In genomic region chr2:199312931-199313330, GRCh38 we compare ENCODE assay signal across 28 cellular contexts.
"Had no signal": no experiment of that assay in that cellular context is flagged by ENCODE, and none has a peak within 500 bp of the region (broad histone marks: within the 10 kb centered on the region; RNA-seq: fewer than 3 reads in every experiment).

No MANE protein-coding gene starts in this region.

- H3K27ac ChIP-seq: neutrophil, pancreas, prostate gland, skin epidermis, spleen, suprapubic skin, testis, tibial artery, transverse colon, upper lobe of right lung, uterus had no signal

- DNase-seq: naive thymus-derived CD8-positive, alpha-beta T cell; nephron progenitor cell; nucleus accumbens; pancreas; right cardiac atrium; spleen; stimulated activated CD4-positive, alpha-beta T cell treated with anti-CD3 and anti-CD28 coated beads, Interleukin-12 subunit alpha, Interleukin-12 subunit beta, amount 100 ng/mL, for 4 hours; stimulated activated CD4-positive, alpha-beta T cell treated with anti-CD3 and anti-CD28 coated beads, Interleukin-1b, Interleukin-23, amount 100 ng/mL, for 48 hours; stimulated activated CD4-positive, alpha-beta T cell treated with anti-CD3 and anti-CD28 coated beads, Interleukin-4, amount 100 ng/mL, for 1 hour; stimulated activated CD4-positive, alpha-beta T cell treated with anti-CD3 and anti-CD28 coated beads, Interleukin-4, amount 100 ng/mL, for 4 hours; stimulated activated CD8-positive, alpha-beta memory T cell treated with anti-CD3 and anti-CD28 coated beads, Interleukin-4, amount 100 ng/mL, for 48 hours; stimulated activated naive CD4-positive, alpha-beta T cell; stimulated activated naive CD8-positive, alpha-beta T cell treated with anti-CD3 and anti-CD28 coated beads, Interleukin-15, amount 100 ng/mL, for 72 hours; stimulated activated naive CD8-positive, alpha-beta T cell treated with anti-CD3 and anti-CD28 coated beads, Interleukin-15, Interleukin-2, amounts not matched to agents 100 U/mL and 50 U/mL, for 24 hours; substantia nigra; testis; tibial artery; transverse colon; upper lobe of right lung; uterus had no signal

- H3K36me3 ChIP-seq: neutrophil, pancreas, prostate gland, spleen, suprapubic skin, upper lobe of right lung, uterus had no signal

- H3K4me2 ChIP-seq: smooth muscle cell had no signal

- H3K4me1 ChIP-seq: pancreas, prostate gland, spleen, suprapubic skin, testis, upper lobe of right lung, uterus had no signal

- FAIRE-seq: pancreas had no signal

- ATAC-seq: naive thymus-derived CD8-positive, alpha-beta T cell; natural killer cell treated with Interleukin-12 subunit alpha and Interleukin-12 subunit beta and Interleukin-15 and Interleukin-18, amount 100 ng/mL, for 72 hours; pancreas; right cardiac atrium; sciatic nerve; stimulated activated memory B cell treated with anti-CD40 and anti-IgM and Interleukin-4, amounts not matched to agents 10 μg/mL and 1 μg/mL and 100 μg/mL, for 72 hours; stimulated activated naive CD8-positive, alpha-beta T cell treated with anti-CD3 and anti-CD28 coated beads, Interleukin-15, amount 100 ng/mL, for 72 hours; stimulated activated naive CD8-positive, alpha-beta T cell treated with anti-CD3 and anti-CD28 coated beads, Interleukin-15, Interleukin-2, amounts not matched to agents 100 U/mL and 50 U/mL, for 24 hours; upper lobe of right lung had no signal

- H3K9me3 ChIP-seq: neutrophil, pancreas, prostate gland, spleen, suprapubic skin, testis, tibial artery, transverse colon, upper lobe of right lung, uterus had no signal

- H3K4me3 ChIP-seq: pancreas, prostate gland, skin epidermis, smooth muscle cell, spleen, suprapubic skin, testis, tibial artery, transverse colon, upper lobe of right lung, uterus had no signal

- H3K27me3 ChIP-seq: neutrophil, pancreas, spleen, suprapubic skin, testis, tibial artery, transverse colon, upper lobe of right lung, uterus had no signal
